24 cellular contexts compared by ENCODE assay signal in genomic region chr1:224805889-224806288, GRCh38.
DNase-seq lines count a peak whose midpoint lies in the region; ATAC-seq, FAIRE-seq and TF ChIP-seq lines count a peak whose summit lies in the region.
"Had no signal": no experiment of that assay in that cellular context is flagged by ENCODE, and none has a peak within 500 bp of the region (broad histone marks: within the 10 kb centered on the region; RNA-seq: fewer than 3 reads in every experiment).

No MANE protein-coding gene starts in this region.

- FAIRE-seq in GM18507 (lab: Jason Lieb, UNC): peak; percentile 18
- FAIRE-seq: A549, G401.6, GM12891, H54 had no signal

- no TSS peak for BruUV-seq in PC-3 (replicated peaks; lab: Mats Ljungman, UMichigan)

- H3K4me3 ChIP-seq in DND-41 (ENCODE audit: low read depth in 1 of 2, low read length in 2 of 2): no peak overlapping the region
- no peak overlapping the region for H3K4me3 ChIP-seq in PC-3 (ENCODE audit: low read length)
- H3K4me3 ChIP-seq in coronary artery: no peak overlapping the region
- H3K4me3 ChIP-seq: A549; BLaER1 treated with 17β-estradiol and CSF1 and Interleukin-3, amounts not matched to agents 10 nM and 100 nM; HAP-1 had no signal

- H3K27ac ChIP-seq in DND-41 (ENCODE audit: low read length) (no peak overlapping the region), PC-3 (ENCODE audit: low read length) (no peak overlapping the region), coronary artery (no peak overlapping the region)
- H3K27ac ChIP-seq: A549; BLaER1 treated with 17β-estradiol and CSF1 and Interleukin-3, amounts not matched to agents 10 nM and 100 nM had no signal

- H4K20me1 ChIP-seq in DND-41 (ENCODE audit: insufficient read depth, low read length): no peaks in the 10 kb centered on the region
- H4K20me1 ChIP-seq in PC-3 (ENCODE audit: low read length): no peaks in the 10 kb centered on the region
- H4K20me1 ChIP-seq: BLaER1 treated with 17β-estradiol and CSF1 and Interleukin-3, amounts not matched to agents 10 nM and 100 nM had no signal

- intact Hi-C loops in PC-3 (cut with micrococcal nuclease): no loop called here

- POLR2A ChIA-PET in PC-3 (lab: Charles Lee; ENCODE audit: unreplicated experiment): no interaction called here

- H3K4me2 ChIP-seq in DND-41 (ENCODE audit: insufficient read depth, low read length) (no peak overlapping the region), PC-3 (ENCODE audit: low read length) (no peak overlapping the region)
- H3K4me2 ChIP-seq: A549; BLaER1 treated with 17β-estradiol and CSF1 and Interleukin-3, amounts not matched to agents 10 nM and 100 nM had no signal

- CTCF ChIA-PET in PC-3 (lab: Charles Lee): no interaction called here

- H3K27me3 ChIP-seq in DND-41 (ENCODE audit: insufficient read depth, low read length, poor library complexity) (no peaks in the 10 kb centered on the region), PC-3 (ENCODE audit: low read length) (no peaks in the 10 kb centered on the region)
- H3K27me3 ChIP-seq: BE2C; BLaER1 treated with 17β-estradiol and CSF1 and Interleukin-3, amounts not matched to agents 10 nM and 100 nM had no signal

- H3K9ac ChIP-seq in DND-41 (ENCODE audit: low read depth, low read length) (no peak overlapping the region), PC-3 (ENCODE audit: low read length) (no peak overlapping the region)
- H3K9ac ChIP-seq: BLaER1 treated with 17β-estradiol and CSF1 and Interleukin-3, amounts not matched to agents 10 nM and 100 nM had no signal

- no peaks in the 10 kb centered on the region for H3F3A ChIP-seq in PC-3 (ENCODE audit: low read length, unreplicated experiment)

- H3K79me2 ChIP-seq in DND-41 (ENCODE audit: insufficient read depth, low read length) (no peaks in the 10 kb centered on the region), PC-3 (ENCODE audit: low read length) (no peaks in the 10 kb centered on the region)

- DNase-seq in DND-41 (no peak), GM18507 (ENCODE audit: extremely low spot score, insufficient read length, low read depth) (no peak), MV-4-11 (lab: John Stamatoyannopoulos, UW) (peak; percentile 14), PC-3 (no peak), SW 1271 (lab: John Stamatoyannopoulos, UW) (no peak), coronary artery (ENCODE audit: low spot score) (no peak)
- DNase-seq: 8988T; ACHN; AML-193; BE2C; Calu3; CD4-positive, alpha-beta memory T cell; COR-L47; DMS53; DMS79 treated with DMSO at 0.1 percent for 48 hours; GOT3; HFFc6 had no signal

- no peaks in the 10 kb centered on the region for H3K9me2 ChIP-seq in PC-3 (replicated peaks; ENCODE audit: low read length)

- H3K9me3 ChIP-seq in DND-41 (ENCODE audit: insufficient read depth, low read length, severe bottlenecking) (peaks cover 8% of the 10 kb centered on the region), PC-3 (ENCODE audit: low read length) (0 out of 2 replicates have a peak, but pooled peaks cover 3% of the 10 kb centered on the region)
- H3K9me3 ChIP-seq: BE2C, HAP-1 had no signal

- ATAC-seq in DND-41 (ENCODE audit: insufficient read depth, low read depth) (no peak), PC-3 (no peak), GM19455 (IDR thresholded peaks at IDR 0.05; ENCODE audit: unreplicated experiment) (no peak)
- ATAC-seq: A549 had no signal

- TF ChIP-seq CTCF in DND-41 (IDR thresholded peaks at IDR 0.05; ENCODE audit: borderline replicate concordance, extremely low read depth, low read length, poor library complexity, severe bottlenecking) (no peak), PC-3 (conservative IDR thresholded peaks at IDR 0.05; ENCODE audit: low read depth, low read length) (no peak), coronary artery (IDR thresholded peaks at IDR 0.05) (no peak)

- 0 out of 2 replicates have a peak overlapping the region, but pooled peaks have one; percentile 13 for H2AFZ ChIP-seq in DND-41 (ENCODE audit: low read depth, low read length)
- no peak overlapping the region for H2AFZ ChIP-seq in PC-3 (ENCODE audit: low read length)

- H3K36me3 ChIP-seq in DND-41 (ENCODE audit: insufficient read depth, low read length) (no peaks in the 10 kb centered on the region), PC-3 (ENCODE audit: low read depth, low read length) (no peaks in the 10 kb centered on the region)
- H3K36me3 ChIP-seq: BE2C; BLaER1 treated with 17β-estradiol and CSF1 and Interleukin-3, amounts not matched to agents 10 nM and 100 nM; HAP-1 had no signal

- H3K4me1 ChIP-seq in DND-41 (ENCODE audit: insufficient read depth, low read length) (no peaks in the 10 kb centered on the region), PC-3 (ENCODE audit: insufficient read depth, low read length) (no peaks in the 10 kb centered on the region)
- H3K4me1 ChIP-seq: A549, BE2C, HAP-1 had no signal
